Comparison of ENCODE assay signal across 8 cellular contexts in genomic region chr6:159692303-159693127, GRCh38. TPM values are rescaled to one million over a fixed set of nuclear protein-coding genes. Genes with fewer than 3 reads are reported as not detected.
DNase-seq lines count a peak whose midpoint lies in the region; ATAC-seq and TF ChIP-seq lines count a peak whose summit lies in the region.

No MANE protein-coding gene starts in this region.

- CTCF ChIA-PET in SK-N-SH (lab: Yijun Ruan, JAX): interaction anchor here (0.8 to 4.4 kb wide), 19 partner anchors 10 to 543 kb away, joined by 3 to 24 read pairs (median 4); partner anchors contain the start of genes MRPL18, TCP1 and WTAP

- H3K9me3 ChIP-seq in SK-N-SH (no peaks in the 10 kb centered on the region), prostate gland (no peaks in the 10 kb centered on the region), vagina (no peaks in the 10 kb centered on the region)

- TF ChIP-seq RAD21 in SK-N-SH (IDR thresholded peaks at IDR 0.05; ENCODE audit: low read length): no peak

- peaks cover 4% of the 10 kb centered on the region for H3F3A ChIP-seq in SK-N-SH (replicated peaks; ENCODE audit: insufficient read depth)

- TF ChIP-seq CTCF in SK-N-SH (IDR thresholded peaks at IDR 0.05) (no peak), prostate gland (IDR thresholded peaks at IDR 0.05) (no peak), vagina (IDR thresholded peaks at IDR 0.05) (no peak)

- no peaks in the 10 kb centered on the region for H3K9me2 ChIP-seq in SK-N-SH

- no peaks in the 10 kb centered on the region for H3K9me3 Mint-ChIP-seq in activated naive CD8-positive, alpha-beta T cell treated with anti-CD3 and anti-CD28 coated beads, Interleukin-2, amount 50 U/mL, for 24 hours

- DNase-seq in D341Med (ENCODE audit: low spot score): peak; percentile 61
- peak in 54 of 76 experiments; percentile 7 to 88 (median 51) for DNase-seq in HUDEP-2 (lab: John Stamatoyannopoulos, UW; ENCODE audit: unreplicated experiment in 76 of 76)
- peak; percentile 60 for DNase-seq in SK-N-SH
- peak; percentile 67 for DNase-seq in activated naive CD8-positive, alpha-beta T cell treated with anti-CD3 and anti-CD28 coated beads, Interleukin-2, amount 50 U/mL, for 24 hours
- peak; percentile 67 for DNase-seq in left ventricle myocardium superior
- DNase-seq in prostate gland (ENCODE audit: low spot score): peak; percentile 54
- DNase-seq in vagina (ENCODE audit: extremely low spot score in 2 of 2): no peak

- peak overlapping the region; percentile 94 for H3K4me3 Mint-ChIP-seq in activated naive CD8-positive, alpha-beta T cell treated with anti-CD3 and anti-CD28 coated beads, Interleukin-2, amount 50 U/mL, for 24 hours

- peaks cover 28% of the 10 kb centered on the region for H3K36me3 Mint-ChIP-seq in activated naive CD8-positive, alpha-beta T cell treated with anti-CD3 and anti-CD28 coated beads, Interleukin-2, amount 50 U/mL, for 24 hours (ENCODE audit: low read depth)

- H3K36me3 ChIP-seq in SK-N-SH (replicated peaks in 1 of 2; ENCODE audit: control insufficient read depth in 1 of 2, insufficient read depth in 2 of 2, low read length in 1 of 2) (peaks cover 0 to 8% of the 10 kb centered on the region in 2 experiments), prostate gland (no peaks in the 10 kb centered on the region), vagina (peaks cover 6 to 28% of the 10 kb centered on the region in 2 donors)

- H3K27me3 ChIP-seq in SK-N-SH (ENCODE audit: insufficient read depth) (no peaks in the 10 kb centered on the region), prostate gland (replicated peaks; ENCODE audit: insufficient read depth) (no peaks in the 10 kb centered on the region), vagina (no peaks in the 10 kb centered on the region)

- no peaks in the 10 kb centered on the region; the same call in 1 of the 2 replicates for H4K20me1 ChIP-seq in SK-N-SH (ENCODE audit: insufficient read depth)

- TF ChIP-seq POLR2A in prostate gland (IDR thresholded peaks at IDR 0.05) (no peak), vagina (IDR thresholded peaks at IDR 0.05) (no peak)

- peak overlapping the region; percentile 76; the same call in 1 of the 2 replicates for H2AFZ ChIP-seq in SK-N-SH (ENCODE audit: low read depth)

- H3K4me2 ChIP-seq in SK-N-SH: peak overlapping the region; percentile 97

- peak overlapping the region; percentile 77 for H3K9ac ChIP-seq in SK-N-SH

- H3K4me1 Mint-ChIP-seq in activated naive CD8-positive, alpha-beta T cell treated with anti-CD3 and anti-CD28 coated beads, Interleukin-2, amount 50 U/mL, for 24 hours: peaks cover 46% of the 10 kb centered on the region

- H3K4me1 ChIP-seq in SK-N-SH (ENCODE audit: control insufficient read depth in 1 of 2, insufficient read depth in 2 of 2, low read depth in 1 of 2, low read length in 1 of 2) (peaks cover 5 to 10% of the 10 kb centered on the region in 2 experiments; a peak in 3 of 4 replicates), prostate gland (replicated peaks) (peaks cover 14% of the 10 kb centered on the region), vagina (peaks cover 51% of the 10 kb centered on the region)

- intact Hi-C loops in left ventricle myocardium superior (cut with micrococcal nuclease): loop anchor here (10.0 kb wide), 1 partner anchor 92 kb away; the partner anchor contains the start of gene TCP1
- intact Hi-C loops in prostate gland (cut with DNase I): loop anchor here (1.0 to 2.0 kb wide), 3 partner anchors 35 to 98 kb away; partner anchors contain the start of genes MRPL18 and WTAP
- intact Hi-C loops in vagina (cut with DNase I): loop anchor here (2.0 to 10.0 kb wide), 3 partner anchors 34 to 272 kb away; partner anchors contain the start of genes IGF2R, MRPL18 and WTAP

- peaks cover 54% of the 10 kb centered on the region for H3K79me2 ChIP-seq in SK-N-SH (ENCODE audit: insufficient read depth)

- no peaks in the 10 kb centered on the region for H3K27me3 Mint-ChIP-seq in activated naive CD8-positive, alpha-beta T cell treated with anti-CD3 and anti-CD28 coated beads, Interleukin-2, amount 50 U/mL, for 24 hours

- POLR2A ChIA-PET in SK-N-SH (lab: Yijun Ruan, JAX): interaction anchor here (2.2 kb wide), 1 partner anchor 34 kb away, joined by 12 read pairs; the partner anchor contains the start of gene WTAP

- peak overlapping the region; percentile 74 to 80 for H3K4me3 ChIP-seq in SK-N-SH (ENCODE audit: low read depth in 2 of 2, low read length in 1 of 2)
- peak overlapping the region; percentile 77 to 83 for H3K4me3 ChIP-seq in prostate gland
- peak overlapping the region; percentile 89 to 97 for H3K4me3 ChIP-seq in vagina

- H3K27ac ChIP-seq in SK-N-SH (ENCODE audit: low read depth in 2 of 2, low read length in 1 of 2) (peak overlapping the region; percentile 68 to 91; a peak in 3 of 4 replicates), prostate gland (peak overlapping the region; percentile 96), vagina (peak overlapping the region; percentile 99)

- 8% methylated on average over 19 of the region's 66 CpGs for WGBS in SK-N-SH (ENCODE audit: low lambda C conversion rate)
- under 1% methylated on average over 49 of the region's 66 CpGs for WGBS in prostate gland

- peak overlapping the region; percentile 90 for H3K27ac Mint-ChIP-seq in activated naive CD8-positive, alpha-beta T cell treated with anti-CD3 and anti-CD28 coated beads, Interleukin-2, amount 50 U/mL, for 24 hours

- TF ChIP-seq EP300 in SK-N-SH (IDR thresholded peaks at IDR 0.05; ENCODE audit: borderline replicate concordance in 1 of 2, low read depth in 1 of 2, low read length in 1 of 2): no peak

- ATAC-seq in GM21447 (IDR thresholded peaks at IDR 0.05; ENCODE audit: unreplicated experiment): peak; percentile 30
- peak; percentile 41 for ATAC-seq in activated naive CD8-positive, alpha-beta T cell treated with anti-CD3 and anti-CD28 coated beads, Interleukin-2, amount 50 U/mL, for 24 hours
- peak; percentile 39 for ATAC-seq in left ventricle myocardium superior

TF ChIP-seq in SK-N-SH, 30 proteins besides CTCF, POLR2A, EP300 and RAD21:
- TF ChIP-seq RXRA (IDR thresholded peaks at IDR 0.05; ENCODE audit: borderline replicate concordance, low read depth): no peak
- no peak for TF ChIP-seq FOXJ3 (CRISPR knock-in tag; IDR thresholded peaks at IDR 0.05)
- no peak for TF ChIP-seq TCF12 (IDR thresholded peaks at IDR 0.05)
- no peak for TF ChIP-seq USF2 (IDR thresholded peaks at IDR 0.05; ENCODE audit: borderline replicate concordance, low read depth, low read length)
- TF ChIP-seq SIN3A (IDR thresholded peaks at IDR 0.05; ENCODE audit: borderline replicate concordance, low read depth, low read length): 0 out of 2 replicates have a peak, but pooled peaks have one; percentile 7
- no peak for TF ChIP-seq GATA2 (CRISPR knock-in tag; IDR thresholded peaks at IDR 0.05)
- peak; percentile 75 for TF ChIP-seq MXI1 (IDR thresholded peaks at IDR 0.05; ENCODE audit: low read depth, low read length)
- no peak for TF ChIP-seq GABPA (IDR thresholded peaks at IDR 0.05; ENCODE audit: low read depth)
- TF ChIP-seq RFX5 (IDR thresholded peaks at IDR 0.05; ENCODE audit: low read length): no peak

RNA-seq across cellular contexts. Expression of gene SOD2, which starts 0.5 kb away (rescaled TPM):
- polyA plus RNA-seq in SK-N-SH (2012; rRNA removed): 26.8 and 29.0 TPM in 2 replicates
- polyA plus RNA-seq in SK-N-SH (2012; cell fraction: cytosol; rRNA removed): 47.2 and 55.1 TPM in 2 replicates
- polyA plus RNA-seq in SK-N-SH (2012; cell fraction: nucleus; rRNA removed): 21.7 and 30.3 TPM in 2 replicates
- total RNA-seq in left ventricle myocardium superior (1,053 TPM), prostate gland (100 to 1,000 TPM; 196 to 285 TPM), vagina (597 TPM)

RNA-seq across cellular contexts. Expression of gene WTAP, which starts 34.8 kb away (rescaled TPM):
- polyA plus RNA-seq in SK-N-SH (2012; rRNA removed): 12.8 and 14.0 TPM in 2 replicates
- polyA plus RNA-seq in SK-N-SH (2012; cell fraction: cytosol; rRNA removed): 18.5 and 25.9 TPM in 2 replicates
- 14.7 and 20.3 TPM in 2 replicates for polyA plus RNA-seq in SK-N-SH (2012; cell fraction: nucleus; rRNA removed)
- total RNA-seq in left ventricle myocardium superior: 46.4 TPM
- 10 to 100 TPM; 84.1 to 99.3 TPM for total RNA-seq in prostate gland
- 85.0 TPM for total RNA-seq in vagina

Comparison
In these comparisons a context has a peak if more than half of its experiments do, and no peak if none do; other contexts are left out.
1. DNase-seq: peak in D341Med (single experiment), HUDEP-2 (54 of 76), SK-N-SH (single experiment), activated naive CD8-positive, alpha-beta T cell treated with anti-CD3 and anti-CD28 coated beads, Interleukin-2, amount 50 U/mL, for 24 hours (single experiment), left ventricle myocardium superior (single experiment) and prostate gland (single experiment); none in vagina (0 of 2).
2. Peak in every context shown above with its lines, with median percentiles within 50 percentile points of each other: ATAC-seq, H3K27ac ChIP-seq and H3K4me3 ChIP-seq.